22 cellular contexts compared by ENCODE assay signal in the genomic region with DNA sequence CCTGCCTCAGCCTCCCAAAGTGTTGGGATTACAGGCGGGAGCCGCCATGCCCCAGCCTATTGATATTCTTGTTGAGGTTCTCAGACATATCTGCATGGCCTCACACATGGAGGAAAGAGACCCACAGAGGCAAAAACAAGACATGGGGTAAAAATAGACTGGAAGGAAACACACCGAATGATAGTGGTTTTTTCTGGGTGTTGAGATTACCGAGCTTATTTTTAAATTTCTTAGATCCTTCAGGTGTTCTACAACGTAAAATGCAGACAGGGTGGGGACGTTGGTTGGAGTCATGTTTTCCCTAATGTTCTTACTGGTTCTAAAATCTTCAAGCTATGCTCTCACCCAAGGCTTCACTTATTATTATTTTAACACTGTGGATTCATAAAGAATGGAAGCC. TPM values are rescaled to one million over a fixed set of nuclear protein-coding genes. Genes with fewer than 3 reads are reported as not detected.
DNase-seq lines count a peak whose midpoint lies in the region; ATAC-seq, FAIRE-seq and TF ChIP-seq lines count a peak whose summit lies in the region.
"Had no signal": no experiment of that assay in that cellular context is flagged by ENCODE, and none has a peak within 500 bp of the region (broad histone marks: within the 10 kb centered on the region; RNA-seq: fewer than 3 reads in every experiment).

No MANE protein-coding gene starts in this region.

- BruUV-seq in K562 (replicated peaks; lab: Mats Ljungman, UMichigan): no TSS peak

- peak; percentile 8 for ATAC-seq in CD4-positive, alpha-beta T cell (ENCODE audit: poor library complexity)
- ATAC-seq in T-helper 17 cell (no peak), K562 (no peak), GM21576 (IDR thresholded peaks at IDR 0.05; ENCODE audit: unreplicated experiment) (no peak), HG03571 (IDR thresholded peaks at IDR 0.05; ENCODE audit: unreplicated experiment) (no peak)
- ATAC-seq: PC-3, right cardiac atrium had no signal

- 40% methylated on average over 6 of the region's 6 CpGs for WGBS in K562 (ENCODE audit: insufficient coverage, low coverage, missing lambda C conversion rate)

- H3K79me2 ChIP-seq in K562 (ENCODE audit: control insufficient read depth, insufficient read depth, low read length): no peaks in the 10 kb centered on the region

- H3K36me3 ChIP-seq in BLaER1 (no peaks in the 10 kb centered on the region), K562 (ENCODE audit: control insufficient read depth, insufficient read depth, low read length) (no peaks in the 10 kb centered on the region), WERI-Rb-1 (no peaks in the 10 kb centered on the region)
- H3K36me3 ChIP-seq: thyroid gland had no signal

- H3K9me3 Mint-ChIP-seq in CD4-positive, alpha-beta T cell: no peaks in the 10 kb centered on the region
- H3K9me3 Mint-ChIP-seq: H9 had no signal

- H3K4me3 ChIP-seq in BLaER1 (no peak overlapping the region), K562 (no peak overlapping the region), WERI-Rb-1 (ENCODE audit: low read depth, low read length) (no peak overlapping the region)
- H3K4me3 ChIP-seq: lung, thyroid gland had no signal

- no peaks in the 10 kb centered on the region for H3K36me3 Mint-ChIP-seq in CD4-positive, alpha-beta T cell (ENCODE audit: low read depth)
- H3K36me3 Mint-ChIP-seq in T-helper 17 cell (ENCODE audit: low read depth): no peaks in the 10 kb centered on the region

- TF ChIP-seq RAD21 in K562 (CRISPR knock-in tag; conservative IDR thresholded peaks at IDR 0.05 in 1 of 2, IDR thresholded peaks at IDR 0.05 in 1 of 2): no peak

- H3K27me3 Mint-ChIP-seq in CD4-positive, alpha-beta T cell: no peaks in the 10 kb centered on the region
- H3K27me3 Mint-ChIP-seq in T-helper 17 cell: no peaks in the 10 kb centered on the region

- peaks cover 69% of the 10 kb centered on the region for H3K4me1 Mint-ChIP-seq in CD4-positive, alpha-beta T cell (ENCODE audit: low read depth)
- H3K4me1 Mint-ChIP-seq in T-helper 17 cell: peaks cover 37% of the 10 kb centered on the region

- H3K9ac ChIP-seq in BLaER1 (no peak overlapping the region), K562 (ENCODE audit: insufficient read depth in 1 of 2, low read depth in 2 of 2, low read length in 2 of 2) (no peak overlapping the region)

- no peak for DNase-seq in CD4-positive, alpha-beta T cell
- no peak for DNase-seq in T-helper 17 cell
- no peak for DNase-seq in K562 (ENCODE audit: extremely low read depth in 1 of 4, low spot score in 3 of 4)
- DNase-seq in WERI-Rb-1: no peak
- DNase-seq: activated CD4-positive, alpha-beta T cell treated with anti-CD3 and anti-CD28 coated beads for 1 hour; amygdala; dermis blood vessel endothelial cell; H9; hippocampal formation; islet precursor cell; NCI-H748 treated with DMSO at 0.1 percent for 48 hours; PC-3; right cardiac atrium; stimulated activated CD4-positive, alpha-beta T cell treated with anti-CD3 and anti-CD28 coated beads, Interleukin-15, amount 100 ng/mL, for 24 hours; thyroid gland had no signal

- 0 out of 2 replicates have a peak overlapping the region, but pooled peaks have one; percentile 0 for H2AFZ ChIP-seq in K562 (ENCODE audit: low read depth, low read length)

- POLR2A ChIA-PET in CD4-positive, alpha-beta T cell (lab: Charles Lee): interaction anchor here (1.1 to 2.8 kb wide), 3 partner anchors 10 to 68 kb away, joined by 3 to 11 read pairs (median 4); partner anchors contain the start of gene RUNX3
- POLR2A ChIA-PET in K562 (lab: Yijun Ruan, JAX): interaction anchor here (0.6 to 0.7 kb wide), 2 partner anchors 10 to 436 kb away, joined by 3 read pairs; no protein-coding TSS in a partner anchor

- no peak for FAIRE-seq in K562 (lab: Jason Lieb, UNC)

- in situ Hi-C loops in K562 (cut with MboI): no loop called here

- CTCF ChIA-PET in CD4-positive, alpha-beta T cell (lab: Charles Lee): interaction anchor here (0.6 to 3.2 kb wide), 4 partner anchors 21 to 636 kb away, joined by 3 to 16 read pairs (median 4); no protein-coding TSS in a partner anchor
- CTCF ChIA-PET in K562 (lab: Yijun Ruan, JAX; ENCODE audit: low intra/inter-chr PET ratio): no interaction called here

- no peak for TF ChIP-seq CTCF in CD4-positive, alpha-beta T cell (IDR thresholded peaks at IDR 0.05)
- no peak for TF ChIP-seq CTCF in K562 (IDR thresholded peaks at IDR 0.05 in 2 of 3, conservative IDR thresholded peaks at IDR 0.05 in 1 of 3; ENCODE audit: insufficient read depth in 2 of 3, low read depth in 1 of 3, low read length in 3 of 3)
- no peak for TF ChIP-seq CTCF in WERI-Rb-1 (IDR thresholded peaks at IDR 0.05; ENCODE audit: low read depth, low read length)

- H3K4me2 ChIP-seq in BLaER1 (peak overlapping the region; percentile 62), K562 (ENCODE audit: insufficient read depth, low read length) (no peak overlapping the region)

- H3K4me3 Mint-ChIP-seq in CD4-positive, alpha-beta T cell: no peak overlapping the region
- no peak overlapping the region for H3K4me3 Mint-ChIP-seq in T-helper 17 cell
- H3K4me3 Mint-ChIP-seq: H9 had no signal

- no peaks in the 10 kb centered on the region for H3K9me1 ChIP-seq in K562 (ENCODE audit: control insufficient read depth, insufficient read depth, low read length)

- H3K27ac ChIP-seq in BLaER1 (0 out of 2 replicates have a peak overlapping the region, but pooled peaks have one; percentile 14), K562 (ENCODE audit: extremely low read depth, low read depth, low read length) (no peak overlapping the region), WERI-Rb-1 (no peak overlapping the region)
- H3K27ac ChIP-seq in CD4-positive, alpha-beta T cell (ENCODE audit: low read depth, low read length): no peak overlapping the region
- H3K27ac ChIP-seq: thyroid gland had no signal

- no peak for TF ChIP-seq EP300 in K562 (IDR thresholded peaks at IDR 0.05; ENCODE audit: low read length)

- H3K27ac Mint-ChIP-seq in CD4-positive, alpha-beta T cell: peak overlapping the region; percentile 79
- peak overlapping the region; percentile 53 for H3K27ac Mint-ChIP-seq in T-helper 17 cell
- H3K27ac Mint-ChIP-seq: H9 had no signal

- H3K9me3 ChIP-seq in BLaER1 (no peaks in the 10 kb centered on the region), T-helper 17 cell (ENCODE audit: control insufficient read depth, low read length, poor library complexity, severe bottlenecking) (no peaks in the 10 kb centered on the region), K562 (replicated peaks; ENCODE audit: control insufficient read depth, insufficient read depth, low read depth, low read length) (no peaks in the 10 kb centered on the region), WERI-Rb-1 (ENCODE audit: severe bottlenecking) (no peaks in the 10 kb centered on the region)
- H3K9me3 ChIP-seq in CD4-positive, alpha-beta T cell (ENCODE audit: control insufficient read depth, low read length): no peaks in the 10 kb centered on the region
- H3K9me3 ChIP-seq: thyroid gland had no signal

- H4K20me1 ChIP-seq in BLaER1 (no peaks in the 10 kb centered on the region), K562 (replicated peaks; ENCODE audit: control insufficient read depth, insufficient read depth, low read length) (no peaks in the 10 kb centered on the region)

- intact Hi-C loops in CD4-positive, alpha-beta T cell (cut with DNase I, micrococcal nuclease): no loop called here
- intact Hi-C loops in K562 (cut with micrococcal nuclease): no loop called here

- TF ChIP-seq POLR2A in K562 (conservative IDR thresholded peaks at IDR 0.05): no peak

- no peaks in the 10 kb centered on the region for H3K27me3 ChIP-seq in BLaER1
- no peaks in the 10 kb centered on the region for H3K27me3 ChIP-seq in CD4-positive, alpha-beta T cell (ENCODE audit: control insufficient read depth, insufficient read depth, low read length)
- H3K27me3 ChIP-seq in K562 (ENCODE audit: control insufficient read depth in 2 of 2, insufficient read depth in 2 of 2, low read length in 2 of 2): no peaks in the 10 kb centered on the region; a peak in 1 of 5 replicates
- H3K27me3 ChIP-seq in WERI-Rb-1 (ENCODE audit: insufficient read depth, low read depth, severe bottlenecking): no peaks in the 10 kb centered on the region
- H3K27me3 ChIP-seq: thyroid gland had no signal

- H3K4me1 ChIP-seq in BLaER1 (peaks cover 74% of the 10 kb centered on the region), K562 (replicated peaks in 1 of 2; ENCODE audit: control insufficient read depth in 2 of 2, insufficient read depth in 2 of 2, low read length in 2 of 2) (peaks cover 9 to 10% of the 10 kb centered on the region in 2 experiments)
- H3K4me1 ChIP-seq: thyroid gland had no signal

TF ChIP-seq in K562, 482 proteins besides CTCF, POLR2A, EP300 and RAD21:
- TF ChIP-seq RBBP5 (IDR thresholded peaks at IDR 0.05; ENCODE audit: borderline replicate concordance, insufficient read depth, low read length, poor library complexity, severe bottlenecking) (no peak), ZNF175 (CRISPR knock-in tag; IDR thresholded peaks at IDR 0.05; ENCODE audit: low read depth) (0 out of 2 replicates have a peak, but pooled peaks have one; percentile 31)

RNA-seq across cellular contexts. Expression of gene RUNX3, which starts 23.9 kb away (rescaled TPM):
- 100 to 1,000 TPM; 202 to 209 TPM for total RNA-seq in CD4-positive, alpha-beta T cell
- total RNA-seq in T-helper 17 cell: 100 to 1,000 TPM; 186 to 243 TPM
- 0.21 TPM in 1 of 2 replicates, not detected in the other for total RNA-seq in K562 (2011; cell fraction: chromatin; rRNA removed; ENCODE audit: low replicate concordance)
- total RNA-seq in K562 (2011; cell fraction: nucleolus; rRNA removed): 0.13 TPM in 1 of 2 replicates, not detected in the other
- total RNA-seq in K562 (2011; cell fraction: nucleoplasm; rRNA removed): not detected in 2 replicates
- total RNA-seq in K562 (2014; rRNA removed): 0.09 and 0.16 TPM in 2 replicates
- total RNA-seq in K562 (2014; rRNA removed; fragmentation: Illumina TruSeq; extraction: Trizol): 0.03 and 0.04 TPM in 2 replicates
- total RNA-seq in K562 (2015; rRNA removed; fragmentation: Illumina TruSeq; extraction: Trizol): 0.11 and 0.22 TPM in 2 replicates
- total RNA-seq in K562 (2021): 0.64 and 1.1 TPM in 2 replicates
- polyA plus RNA-seq in K562 (2011; rRNA removed): 0.03 TPM in 2 replicates
- polyA plus RNA-seq in K562 (2011; cell fraction: cytosol; rRNA removed): 0.03 TPM in 1 of 2 replicates, not detected in the other
- polyA plus RNA-seq in K562 (2011; cell fraction: nucleus; rRNA removed): 0.18 TPM in 1 of 2 replicates, not detected in the other
- polyA plus RNA-seq in K562 (2012): 0.36 and 0.46 TPM in 2 replicates
- 0.19 and 0.39 TPM in 2 replicates for polyA plus RNA-seq in K562 (2014; fragmentation: Illumina TruSeq; extraction: Trizol)
- under 1 TPM; 0.01 to 0.04 TPM for polyA plus RNA-seq in K562 (2014; fragmentation: Nextera tagmentation; extraction: Ambion mirVana)
- 0.29 and 0.62 TPM in 2 replicates for polyA plus RNA-seq in K562 (2014; rRNA removed)
- polyA minus RNA-seq in K562 (2011; rRNA and poly(A)+ RNA removed): not detected in 2 replicates
- not detected in 2 replicates for polyA minus RNA-seq in K562 (2011; cell fraction: cytosol; rRNA and poly(A)+ RNA removed)
- not detected in 2 replicates for polyA minus RNA-seq in K562 (2011; cell fraction: nucleus; rRNA and poly(A)+ RNA removed)
- total RNA-seq: dermis blood vessel endothelial cell, fibroblast of villous mesenchyme, MCF 10A, osteocyte had no signal

Comparison
In these comparisons a context has a peak if more than half of its experiments do, and no peak if none do; other contexts are left out.
1. RNA of gene RUNX3, which starts 23.9 kb away (total RNA-seq): 186 to 243 TPM in T-helper 17 cell and 202 to 209 TPM in CD4-positive, alpha-beta T cell; 0.03 to 1.1 TPM in K562; every median in the first group is over 10 times any median in the second.